8 cellular contexts compared by ENCODE assay signal in genomic region chr17:17959520-17960361, GRCh38. TPM values are rescaled to one million over a fixed set of nuclear protein-coding genes. Genes with fewer than 3 reads are reported as not detected.
DNase-seq lines count a peak whose midpoint lies in the region; ATAC-seq and TF ChIP-seq lines count a peak whose summit lies in the region.

No MANE protein-coding gene starts in this region.

- H3K9me3 Mint-ChIP-seq in MCF 10A (ENCODE audit: unreplicated experiment) = no peaks in the 10 kb centered on the region
- H3K9me3 Mint-ChIP-seq in dendritic cell treated with granulocyte-macrophage colony-stimulating factor and Interleukin-4, amounts not matched to agents 40 ng/mL and 50 ng/mL, for 4 days = no peaks in the 10 kb centered on the region
- no peaks in the 10 kb centered on the region for H3K9me3 Mint-ChIP-seq in naive thymus-derived CD8-positive, alpha-beta T cell

- no peak overlapping the region for H3K27ac Mint-ChIP-seq in MCF 10A (ENCODE audit: low read depth, unreplicated experiment)
- peak overlapping the region; percentile 84 for H3K27ac Mint-ChIP-seq in dendritic cell treated with granulocyte-macrophage colony-stimulating factor and Interleukin-4, amounts not matched to agents 40 ng/mL and 50 ng/mL, for 4 days
- peak overlapping the region; percentile 95 to 99 (median 98) for H3K27ac Mint-ChIP-seq in naive thymus-derived CD8-positive, alpha-beta T cell

- TF ChIP-seq CTCF in breast epithelium (IDR thresholded peaks at IDR 0.05) (no peak), MCF 10A (IDR thresholded peaks at IDR 0.05; ENCODE audit: unreplicated experiment) (no peak)

- peaks cover 25% of the 10 kb centered on the region for H3K4me1 Mint-ChIP-seq in MCF 10A (ENCODE audit: insufficient read depth, unreplicated experiment)
- peaks cover 36% of the 10 kb centered on the region for H3K4me1 Mint-ChIP-seq in dendritic cell treated with granulocyte-macrophage colony-stimulating factor and Interleukin-4, amounts not matched to agents 40 ng/mL and 50 ng/mL, for 4 days (ENCODE audit: low read depth)
- H3K4me1 Mint-ChIP-seq in naive thymus-derived CD8-positive, alpha-beta T cell = peaks cover 45 to 76% (median 75%) of the 10 kb centered on the region in 4 donors

- no peaks in the 10 kb centered on the region for H3K9me3 ChIP-seq in breast epithelium

- POLR2A ChIA-PET in MCF 10A (lab: Yijun Ruan, JAX) = interaction anchor here (1.1 to 2.1 kb wide), 3 partner anchors 13 to 66 kb away, joined by 5 to 7 read pairs (median 5); partner anchors contain the start of genes DRC3 and TOM1L2
- POLR2A ChIA-PET in naive thymus-derived CD8-positive, alpha-beta T cell (lab: Charles Lee) = interaction anchor here (1.2 to 8.4 kb wide), 4 partner anchors 12 to 202 kb away, joined by 3 to 130 read pairs (median 6); partner anchors contain the start of genes DRC3 and TOM1L2

- peak; percentile 15 to 44 for ATAC-seq in naive thymus-derived CD8-positive, alpha-beta T cell

- intact Hi-C loops in breast epithelium (cut with DNase I; ENCODE audit: low total_unique reads) = no loop called here
- intact Hi-C loops in MCF 10A (cut with micrococcal nuclease) = loop anchor here (2.0 kb wide), 2 partner anchors 25 to 59 kb away; no protein-coding TSS in a partner anchor
- intact Hi-C loops in dendritic cell treated with granulocyte-macrophage colony-stimulating factor and Interleukin-4, amounts not matched to agents 40 ng/mL and 50 ng/mL, for 4 days (cut with micrococcal nuclease) = no loop called here

- no TSS peak for BruUV-seq in MCF 10A (replicated peaks; lab: Mats Ljungman, UMichigan)

- no peak overlapping the region for H3K4me3 Mint-ChIP-seq in MCF 10A (ENCODE audit: unreplicated experiment)
- H3K4me3 Mint-ChIP-seq in dendritic cell treated with granulocyte-macrophage colony-stimulating factor and Interleukin-4, amounts not matched to agents 40 ng/mL and 50 ng/mL, for 4 days = peak overlapping the region; percentile 24
- H3K4me3 Mint-ChIP-seq in naive thymus-derived CD8-positive, alpha-beta T cell = peak overlapping the region; percentile 70 to 93 (median 82)

- peak overlapping the region in 2 of 3 donors; percentile 13 for H3K4me3 ChIP-seq in breast epithelium

- CTCF ChIA-PET in MCF 10A (lab: Yijun Ruan, JAX) = interaction anchor here (0.6 to 1.0 kb wide), 3 partner anchors 9 to 1487 kb away, joined by 3 read pairs; no protein-coding TSS in a partner anchor

- H3K27me3 Mint-ChIP-seq in MCF 10A (ENCODE audit: insufficient read depth, unreplicated experiment) = no peaks in the 10 kb centered on the region
- no peaks in the 10 kb centered on the region for H3K27me3 Mint-ChIP-seq in dendritic cell treated with granulocyte-macrophage colony-stimulating factor and Interleukin-4, amounts not matched to agents 40 ng/mL and 50 ng/mL, for 4 days
- H3K27me3 Mint-ChIP-seq in naive thymus-derived CD8-positive, alpha-beta T cell = no peaks in the 10 kb centered on the region

- no peaks in the 10 kb centered on the region for H3K27me3 ChIP-seq in breast epithelium

- H3K4me1 ChIP-seq in breast epithelium = peaks cover 0 to 4% of the 10 kb centered on the region in 2 donors

- DNase-seq in breast epithelium (ENCODE audit: low spot score in 2 of 2) (no peak), MCF 10A (ENCODE audit: unreplicated experiment) (no peak), M059J (ENCODE audit: low read depth) (peak; percentile 72), NCI-H1105 (lab: John Stamatoyannopoulos, UW) (no peak), anterior cingulate cortex (lab: John Stamatoyannopoulos, UW) (no peak), NCI-H524 (lab: John Stamatoyannopoulos, UW) (no peak)
- peak in 2 of 10 donors; percentile 27 to 31 for DNase-seq in naive thymus-derived CD8-positive, alpha-beta T cell

- H3K27ac ChIP-seq in breast epithelium = peak overlapping the region; percentile 65 to 69

- H3K36me3 Mint-ChIP-seq in MCF 10A (ENCODE audit: insufficient read depth, unreplicated experiment) = peaks cover 7% of the 10 kb centered on the region
- H3K36me3 Mint-ChIP-seq in dendritic cell treated with granulocyte-macrophage colony-stimulating factor and Interleukin-4, amounts not matched to agents 40 ng/mL and 50 ng/mL, for 4 days (ENCODE audit: low read depth) = peaks cover 19% of the 10 kb centered on the region
- H3K36me3 Mint-ChIP-seq in naive thymus-derived CD8-positive, alpha-beta T cell = peaks cover 6 to 11% (median 7%) of the 10 kb centered on the region in 3 donors

- no peak for TF ChIP-seq POLR2A in breast epithelium (IDR thresholded peaks at IDR 0.05)

- H3K36me3 ChIP-seq in breast epithelium = no peaks in the 10 kb centered on the region

RNA-seq across cellular contexts. Expression of gene TOM1L2, which starts 12.5 kb away (rescaled TPM):
- total RNA-seq in breast epithelium (10 to 100 TPM; 32.3 to 39.1 (median 36.4) TPM), MCF 10A (2022) (34.2 and 44.3 TPM in 2 replicates)
- 27.7 and 38.3 TPM in 2 replicates for total RNA-seq in M059J (2014; rRNA removed; shearing (Covaris generic))
- total RNA-seq in naive thymus-derived CD8-positive, alpha-beta T cell = 10 to 100 TPM; 65.2 to 71.1 TPM
- polyA plus RNA-seq in naive thymus-derived CD8-positive, alpha-beta T cell = 10 to 100 TPM in 1 of 3 donors, 1 to 10 TPM in 2; 2.5 to 11.6 (median 7.4) TPM

RNA-seq across cellular contexts. Expression of gene DRC3, which starts 12.9 kb away (rescaled TPM):
- 10 to 100 TPM in 2 of 3 donors, under 1 TPM in 1; 0.96 to 18.0 (median 10.5) TPM for total RNA-seq in breast epithelium
- total RNA-seq in MCF 10A (2022) = 2.3 and 3.1 TPM in 2 replicates
- 0.12 and 0.69 TPM in 2 replicates for total RNA-seq in M059J (2014; rRNA removed; shearing (Covaris generic))
- 1 to 10 TPM; 1.1 to 1.7 TPM for total RNA-seq in naive thymus-derived CD8-positive, alpha-beta T cell
- polyA plus RNA-seq in naive thymus-derived CD8-positive, alpha-beta T cell = under 1 TPM in 2 of 3 donors, not detected in 1; 0.31 to 0.91 TPM
